In the genomic region with DNA sequence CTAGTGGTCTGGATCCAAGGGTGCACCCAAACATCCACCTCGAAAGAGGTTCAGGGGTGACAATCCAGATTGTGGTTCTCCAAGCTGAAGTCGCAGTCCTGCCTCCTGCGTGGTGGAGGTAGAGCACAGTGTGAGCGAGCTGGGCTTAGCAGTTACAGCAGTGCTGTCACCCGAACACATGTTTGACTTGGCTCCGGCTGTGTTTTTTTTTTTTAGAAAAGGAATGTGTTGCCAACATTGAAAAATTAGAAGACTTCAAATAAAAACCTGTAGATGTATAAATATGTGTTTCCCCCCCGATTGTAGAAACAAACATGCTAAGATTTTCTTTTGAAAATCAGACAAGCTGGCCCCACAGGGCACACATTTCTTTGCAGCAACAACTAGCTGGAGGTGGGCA, we compare ENCODE assay signal across 17 cellular contexts.
DNase-seq lines count a peak whose midpoint lies in the region; TF ChIP-seq lines count a peak whose summit lies in the region.
"Had no signal": no experiment of that assay in that cellular context is flagged by ENCODE, and none has a peak within 500 bp of the region (broad histone marks: within the 10 kb centered on the region; RNA-seq: fewer than 3 reads in every experiment).

No MANE protein-coding gene starts in this region.

- TF ChIP-seq CTCF in left ventricle myocardium inferior (IDR thresholded peaks at IDR 0.05; ENCODE audit: borderline replicate concordance), result no peak
- no peak for TF ChIP-seq CTCF in osteoblast (IDR thresholded peaks at IDR 0.05; ENCODE audit: extremely low read depth, low read depth, low read length)
- no peak for TF ChIP-seq CTCF in sigmoid colon (IDR thresholded peaks at IDR 0.05)

- intact Hi-C loops in left ventricle myocardium inferior (cut with micrococcal nuclease) (no loop called here), sigmoid colon (cut with DNase I) (no loop called here)

- H4K20me1 ChIP-seq in osteoblast (ENCODE audit: insufficient read depth, low read length), result no peaks in the 10 kb centered on the region

- H3K27me3 ChIP-seq in left ventricle myocardium inferior (ENCODE audit: low read depth), result no peaks in the 10 kb centered on the region
- no peaks in the 10 kb centered on the region for H3K27me3 ChIP-seq in osteoblast (ENCODE audit: insufficient read depth, low read length)
- H3K27me3 ChIP-seq in sigmoid colon, result no peaks in the 10 kb centered on the region
- H3K27me3 ChIP-seq: colonic mucosa, suprapubic skin had no signal

- H3K79me2 ChIP-seq in osteoblast (ENCODE audit: insufficient read depth, low read length), result no peaks in the 10 kb centered on the region

- TF ChIP-seq POLR2A in sigmoid colon (IDR thresholded peaks at IDR 0.05), result no peak

- H3K9me3 ChIP-seq in left ventricle myocardium inferior (replicated peaks) (peaks cover 3% of the 10 kb centered on the region), osteoblast (ENCODE audit: low read depth, low read length) (no peaks in the 10 kb centered on the region), sigmoid colon (no peaks in the 10 kb centered on the region)
- H3K9me3 ChIP-seq: colonic mucosa, suprapubic skin had no signal

- H3K36me3 ChIP-seq in left ventricle myocardium inferior, result no peaks in the 10 kb centered on the region
- H3K36me3 ChIP-seq in osteoblast (ENCODE audit: insufficient read depth, low read length), result no peaks in the 10 kb centered on the region
- H3K36me3 ChIP-seq in sigmoid colon, result no peaks in the 10 kb centered on the region
- H3K36me3 ChIP-seq: colonic mucosa, suprapubic skin had no signal

- H3K4me1 ChIP-seq in left ventricle myocardium inferior (peaks cover 45% of the 10 kb centered on the region), osteoblast (ENCODE audit: insufficient read depth, low read length) (peaks cover 23% of the 10 kb centered on the region), sigmoid colon (peaks cover 0 to 11% (median 3%) of the 10 kb centered on the region in 4 donors)
- H3K4me1 ChIP-seq: colonic mucosa had no signal

- no peak for TF ChIP-seq EP300 in sigmoid colon (IDR thresholded peaks at IDR 0.05)

- peak overlapping the region; percentile 70 for H3K27ac ChIP-seq in left ventricle myocardium inferior (replicated peaks)
- no peak overlapping the region for H3K27ac ChIP-seq in osteoblast (ENCODE audit: low read depth, low read length)
- no peak overlapping the region for H3K27ac ChIP-seq in sigmoid colon
- H3K27ac ChIP-seq: colonic mucosa, suprapubic skin had no signal

- 52 to 79% methylated on average over 7 of the region's 7 CpGs for WGBS in sigmoid colon, 2 donors

- H2AFZ ChIP-seq in osteoblast (ENCODE audit: low read length), result no peak overlapping the region

- peak; percentile 15 for DNase-seq in Daoy (ENCODE audit: low read depth)
- DNase-seq in astrocyte of the hippocampus (ENCODE audit: low read depth, low spot score), result peak; percentile 45
- DNase-seq in left ventricle myocardium inferior, result no peak
- peak; percentile 92 for DNase-seq in osteoblast (ENCODE audit: insufficient read length, low spot score, missing footprints)
- DNase-seq in sigmoid colon, result no peak
- DNase-seq in glomerular visceral epithelial cell (ENCODE audit: extremely low spot score), result no peak
- DNase-seq in activated CD4-positive, alpha-beta T cell treated with anti-CD3 and anti-CD28 coated beads for 4 hours, result no peak
- DNase-seq in iPS-NIHi11 (ENCODE audit: low spot score), result no peak
- DNase-seq: activated CD8-positive, alpha-beta T cell treated with anti-CD3 and anti-CD28 coated beads for 36 hours; activated T-cell treated with anti-CD3 and anti-CD28 coated beads, Interleukin-2, amount 50 U/mL, for 24 hours; DND-41; NCI-H1417 treated with DMSO at 0.1 percent for 48 hours; NCI-H2171; NCI-H526 treated with DMSO at 0.1 percent for 48 hours; OCI-M1 had no signal

- no peak overlapping the region for H3K4me3 ChIP-seq in left ventricle myocardium inferior
- H3K4me3 ChIP-seq in osteoblast (ENCODE audit: insufficient read depth, low read length), result no peak overlapping the region
- no peak overlapping the region for H3K4me3 ChIP-seq in sigmoid colon
- H3K4me3 ChIP-seq: colonic mucosa, suprapubic skin had no signal

- no peak overlapping the region for H3K4me2 ChIP-seq in osteoblast (ENCODE audit: insufficient read depth, low read length)

Comparison
In these comparisons a context has a peak if more than half of its experiments do, and no peak if none do; other contexts are left out.
1. DNase-seq: peak in Daoy (single experiment), astrocyte of the hippocampus (single experiment) and osteoblast (single experiment); none in left ventricle myocardium inferior (single experiment), sigmoid colon (single experiment), glomerular visceral epithelial cell (single experiment), activated CD4-positive, alpha-beta T cell treated with anti-CD3 and anti-CD28 coated beads for 4 hours (0 of 2) and iPS-NIHi11 (single experiment).